Comparison of ENCODE assay signal across 8 cellular contexts in genomic region chr16:85819245-85819644, GRCh38. TPM values are rescaled to one million over a fixed set of nuclear protein-coding genes. Genes with fewer than 3 reads are reported as not detected.
DNase-seq lines count a peak whose midpoint lies in the region; ATAC-seq and TF ChIP-seq lines count a peak whose summit lies in the region.

No MANE protein-coding gene starts in this region.

- DNase-seq in NK-92 treated with Interleukin-12 subunit alpha and Interleukin-12 subunit beta, amount 100 ng/mL, for 24 hours (lab: John Stamatoyannopoulos, UW): peak; percentile 57
- no peak for DNase-seq in NK-92 (lab: John Stamatoyannopoulos, UW; ENCODE audit: unreplicated experiment)
- DNase-seq in NCI-H2171 (lab: John Stamatoyannopoulos, UW): peak; percentile 25
- peak; percentile 78 for DNase-seq in WERI-Rb-1
- peak; percentile 85 for DNase-seq in MCF 10A (ENCODE audit: unreplicated experiment)
- DNase-seq in inferior parietal cortex (ENCODE audit: extremely low spot score): peak; percentile 72
- peak; percentile 65 to 80 for DNase-seq in stimulated activated CD4-positive, alpha-beta T cell treated with anti-CD3 and anti-CD28 coated beads, Interleukin-1b, Interleukin-23, amount 100 ng/mL, for 1 hour (ENCODE audit: low read depth in 2 of 2)

- TF ChIP-seq CTCF in WERI-Rb-1 (IDR thresholded peaks at IDR 0.05; ENCODE audit: low read depth, low read length) (peak; percentile 75), MCF 10A (IDR thresholded peaks at IDR 0.05; ENCODE audit: unreplicated experiment) (peak; percentile 77)

- intact Hi-C loops in MCF 10A (cut with micrococcal nuclease): no loop called here

- POLR2A ChIA-PET in MCF 10A (lab: Yijun Ruan, JAX): no interaction called here

- peaks cover 30% of the 10 kb centered on the region for H3K27me3 Mint-ChIP-seq in MCF 10A (ENCODE audit: insufficient read depth, unreplicated experiment)

- no peak overlapping the region for H3K27ac ChIP-seq in WERI-Rb-1

- H3K27me3 ChIP-seq in WERI-Rb-1 (ENCODE audit: insufficient read depth, low read depth, severe bottlenecking): no peaks in the 10 kb centered on the region

- no peak for ATAC-seq in GM19023 (IDR thresholded peaks at IDR 0.05; ENCODE audit: unreplicated experiment)

- H3K27ac Mint-ChIP-seq in MCF 10A (ENCODE audit: low read depth, unreplicated experiment): no peak overlapping the region

- H3K9me3 ChIP-seq in WERI-Rb-1 (ENCODE audit: severe bottlenecking): no peaks in the 10 kb centered on the region

- H3K4me3 Mint-ChIP-seq in MCF 10A (ENCODE audit: unreplicated experiment): no peak overlapping the region

- no TSS peak for BruUV-seq in MCF 10A (replicated peaks; lab: Mats Ljungman, UMichigan)

- no peaks in the 10 kb centered on the region for H3K36me3 ChIP-seq in WERI-Rb-1

- H3K36me3 Mint-ChIP-seq in MCF 10A (ENCODE audit: insufficient read depth, unreplicated experiment): no peaks in the 10 kb centered on the region

- no peaks in the 10 kb centered on the region for H3K9me3 Mint-ChIP-seq in MCF 10A (ENCODE audit: unreplicated experiment)

- no peak overlapping the region for H3K4me3 ChIP-seq in WERI-Rb-1 (ENCODE audit: low read depth, low read length)

- H3K4me1 Mint-ChIP-seq in MCF 10A (ENCODE audit: insufficient read depth, unreplicated experiment): peaks cover 6% of the 10 kb centered on the region

- CTCF ChIA-PET in MCF 10A (lab: Yijun Ruan, JAX): interaction anchor here (0.6 to 7.5 kb wide), 18 partner anchors 8 to 541 kb away, joined by 3 to 125 read pairs (median 4); no protein-coding TSS in a partner anchor

RNA-seq across cellular contexts. Expression of gene COX4I1, which starts 19.8 kb away (rescaled TPM):
- total RNA-seq in MCF 10A (2022): 618 and 642 TPM in 2 replicates

RNA-seq across cellular contexts. Expression of gene EMC8, which starts 19.9 kb away (rescaled TPM):
- 68.5 and 71.1 TPM in 2 replicates for total RNA-seq in MCF 10A (2022)
